In the genomic region with DNA sequence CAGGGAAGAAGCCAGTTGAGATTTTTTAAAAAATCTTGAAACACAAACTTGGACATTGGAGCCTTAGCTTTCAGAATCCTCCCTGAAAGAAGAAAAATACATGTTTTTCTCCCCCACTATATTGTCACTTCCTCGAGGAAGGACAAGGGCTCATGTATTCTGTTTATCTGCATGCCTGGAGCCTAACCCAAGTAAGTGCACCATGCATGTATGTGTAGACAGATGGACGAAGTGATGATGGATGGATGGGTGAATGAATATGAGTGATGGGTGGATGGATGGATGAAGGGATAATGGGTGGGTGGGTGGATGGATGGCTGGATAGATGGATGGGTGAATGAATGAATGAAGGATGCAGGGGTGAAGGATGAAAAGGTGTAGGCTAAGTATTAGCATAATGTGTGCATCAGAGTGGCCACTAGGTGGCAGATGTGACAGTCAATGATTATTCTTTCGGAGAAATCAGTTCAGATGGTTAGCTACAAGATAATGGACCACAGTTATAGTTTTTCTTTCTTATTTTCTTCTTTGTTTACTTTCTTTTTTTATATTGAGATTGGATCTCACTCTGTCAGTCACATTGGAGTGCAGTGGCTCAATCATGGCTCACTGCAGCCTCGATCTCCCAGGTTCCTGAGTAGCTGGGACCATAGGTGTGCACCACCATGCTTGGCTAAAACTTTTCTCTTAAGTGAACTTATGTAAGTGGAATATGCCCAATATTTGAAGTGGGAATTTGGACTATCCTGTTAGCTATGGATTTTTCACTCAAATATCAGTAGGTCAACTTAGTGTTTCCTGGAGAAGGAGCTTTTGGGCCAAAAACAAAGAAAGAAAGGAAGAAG, we compare ENCODE assay signal across 10 cellular contexts. TPM values are rescaled to one million over a fixed set of nuclear protein-coding genes. Genes with fewer than 3 reads are reported as not detected.
A peak's percentile ranks its signal among the peaks of the same experiment; 100 is the strongest.
DNase-seq lines count a peak whose midpoint lies in the region; ATAC-seq, FAIRE-seq and TF ChIP-seq lines count a peak whose summit lies in the region.
"Had no signal": no experiment of that assay in that cellular context is flagged by ENCODE, and none has a peak within 500 bp of the region (broad histone marks: within the 10 kb centered on the region; RNA-seq: fewer than 3 reads in every experiment).

No MANE protein-coding gene starts in this region.

- no peak overlapping the region for H3K27ac ChIP-seq in kidney (ENCODE audit: low read depth in 2 of 2, low read length in 2 of 2)
- H3K27ac ChIP-seq: BLaER1 had no signal

- intact Hi-C loops in kidney (cut with DNase I) = loop anchor here (10.0 kb wide), 1 partner anchor 832 kb away; no protein-coding TSS in a partner anchor

- H3K4me1 Mint-ChIP-seq in stimulated activated effector memory CD8-positive, alpha-beta T cell treated with anti-CD3 and anti-CD28 coated beads, Interleukin-12 subunit alpha, Interleukin-12 subunit beta, amount 100 ng/mL, for 72 hours = peaks cover 6% of the 10 kb centered on the region

- H3K4me1 ChIP-seq in kidney (ENCODE audit: control insufficient read depth in 1 of 2, insufficient read depth in 1 of 2, low read depth in 1 of 2, low read length in 2 of 2) = no peaks in the 10 kb centered on the region
- H3K4me1 ChIP-seq: BLaER1 had no signal

- peak; percentile 79 for TF ChIP-seq CTCF in astrocyte of the spinal cord (IDR thresholded peaks at IDR 0.05; ENCODE audit: low read depth, low read length)
- peak; percentile 69 for TF ChIP-seq CTCF in kidney (IDR thresholded peaks at IDR 0.05; ENCODE audit: borderline replicate concordance, extremely low read depth, insufficient read depth)

- H3K9ac ChIP-seq in kidney (ENCODE audit: low read length in 2 of 2) = no peak overlapping the region
- H3K9ac ChIP-seq: BLaER1 had no signal

- in situ Hi-C loops in astrocyte of the spinal cord (cut with HindIII; ENCODE audit: low sequenced_read_pairs) = no loop called here

- DNase-seq in DMS153 treated with DMSO at 0.1 percent for 48 hours (lab: John Stamatoyannopoulos, UW; ENCODE audit: unreplicated experiment) (peak; percentile 47), DMS153 (lab: John Stamatoyannopoulos, UW) (no peak), RCC 7860 (ENCODE audit: low spot score) (peak; percentile 39), astrocyte of the spinal cord (ENCODE audit: low read depth, low spot score) (peak; percentile 31), kidney (no peak)
- DNase-seq in stimulated activated effector memory CD8-positive, alpha-beta T cell treated with anti-CD3 and anti-CD28 coated beads, Interleukin-12 subunit alpha, Interleukin-12 subunit beta, amount 100 ng/mL, for 72 hours (ENCODE audit: low spot score in 2 of 2) = peak in 1 of 2 donors; percentile 56

- H3K27ac Mint-ChIP-seq in stimulated activated effector memory CD8-positive, alpha-beta T cell treated with anti-CD3 and anti-CD28 coated beads, Interleukin-12 subunit alpha, Interleukin-12 subunit beta, amount 100 ng/mL, for 72 hours = no peak overlapping the region
- H3K27ac Mint-ChIP-seq: stimulated activated naive CD8-positive, alpha-beta T cell treated with anti-CD3 and anti-CD28 coated beads, Interleukin-15, Interleukin-2, amounts not matched to agents 100 ng/mL and 50 ng/mL, for 24 hours had no signal

- no peaks in the 10 kb centered on the region for H3K36me3 Mint-ChIP-seq in stimulated activated effector memory CD8-positive, alpha-beta T cell treated with anti-CD3 and anti-CD28 coated beads, Interleukin-12 subunit alpha, Interleukin-12 subunit beta, amount 100 ng/mL, for 72 hours

- FAIRE-seq in RCC 7860 (lab: Jason Lieb, UNC) (no peak), kidney (lab: Jason Lieb, UNC) (peak; percentile 61)

- peaks cover 8% of the 10 kb centered on the region for H3K9me3 Mint-ChIP-seq in stimulated activated effector memory CD8-positive, alpha-beta T cell treated with anti-CD3 and anti-CD28 coated beads, Interleukin-12 subunit alpha, Interleukin-12 subunit beta, amount 100 ng/mL, for 72 hours

- no peak overlapping the region for H3K4me3 Mint-ChIP-seq in stimulated activated effector memory CD8-positive, alpha-beta T cell treated with anti-CD3 and anti-CD28 coated beads, Interleukin-12 subunit alpha, Interleukin-12 subunit beta, amount 100 ng/mL, for 72 hours
- H3K4me3 Mint-ChIP-seq: stimulated activated naive CD8-positive, alpha-beta T cell treated with anti-CD3 and anti-CD28 coated beads, Interleukin-15, Interleukin-2, amounts not matched to agents 100 ng/mL and 50 ng/mL, for 24 hours had no signal

- H3K4me3 ChIP-seq in astrocyte of the spinal cord (ENCODE audit: low read depth, low read length) = no peak overlapping the region
- H3K4me3 ChIP-seq in kidney (ENCODE audit: low read length in 2 of 2) = no peak overlapping the region
- H3K4me3 ChIP-seq: BLaER1 had no signal

- H3K36me3 ChIP-seq in kidney (ENCODE audit: control insufficient read depth in 1 of 2, insufficient read depth in 2 of 2, low read length in 2 of 2) = no peaks in the 10 kb centered on the region
- H3K36me3 ChIP-seq: BLaER1 had no signal

- peaks cover 0 to 4% of the 10 kb centered on the region in 2 donors for H3K9me3 ChIP-seq in kidney (ENCODE audit: control insufficient read depth in 1 of 2, low read length in 2 of 2)

- ATAC-seq in GM19467 (IDR thresholded peaks at IDR 0.05; ENCODE audit: unreplicated experiment) (peak; percentile 81), HG03457 (IDR thresholded peaks at IDR 0.05; ENCODE audit: unreplicated experiment) (peak; percentile 77)
- ATAC-seq in stimulated activated effector memory CD8-positive, alpha-beta T cell treated with anti-CD3 and anti-CD28 coated beads, Interleukin-12 subunit alpha, Interleukin-12 subunit beta, amount 100 ng/mL, for 72 hours = peak; percentile 82

RNA-seq across cellular contexts. Expression of a gene that starts 18.5 kb away (rescaled TPM):
- 36.3 TPM for total RNA-seq in kidney
- polyA plus RNA-seq in kidney (ENCODE audit: insufficient read depth, low read depth, low replicate concordance) = 6.7 TPM

RNA-seq across cellular contexts. Expression of a gene that starts 55.9 kb away (rescaled TPM):
- 29.0 TPM for total RNA-seq in kidney
- polyA plus RNA-seq in kidney (ENCODE audit: insufficient read depth, low read depth, low replicate concordance) = 18.4 TPM

Comparison
In these comparisons a context has a peak if more than half of its experiments do, and no peak if none do; other contexts are left out.
1. DNase-seq: peak in DMS153 treated with DMSO at 0.1 percent for 48 hours (single experiment), RCC 7860 (single experiment) and astrocyte of the spinal cord (single experiment); none in DMS153 (single experiment) and kidney (single experiment).
2. Peak in every context shown above with its lines, with median percentiles within 50 percentile points of each other: ATAC-seq.